ENCODE assay signal across 20 cellular contexts in the genomic region with DNA sequence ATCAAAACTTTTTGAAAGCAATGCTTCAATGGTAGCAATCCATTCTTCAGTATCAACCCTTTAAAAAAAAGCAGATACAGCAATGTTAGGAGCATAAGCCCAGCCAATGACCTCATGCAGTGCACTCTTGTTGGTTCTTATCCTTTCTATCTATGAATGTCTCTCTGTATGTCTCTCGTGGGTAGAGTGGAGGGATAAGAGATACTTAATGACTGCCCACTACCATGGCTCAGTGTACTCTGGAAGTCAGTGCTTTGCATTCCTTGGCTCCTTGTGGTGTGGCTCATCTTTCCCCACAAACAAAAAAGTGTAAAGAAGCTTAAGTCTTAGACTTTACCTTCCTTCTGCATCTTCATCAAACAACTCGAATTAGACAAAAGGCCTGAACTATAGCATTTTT. TPM values are rescaled to one million over a fixed set of nuclear protein-coding genes. Genes with fewer than 3 reads are reported as not detected.
DNase-seq lines count a peak whose midpoint lies in the region; ATAC-seq and TF ChIP-seq lines count a peak whose summit lies in the region.
"Had no signal": no experiment of that assay in that cellular context is flagged by ENCODE, and none has a peak within 500 bp of the region (broad histone marks: within the 10 kb centered on the region; RNA-seq: fewer than 3 reads in every experiment).

No MANE protein-coding gene starts in this region.

- in situ Hi-C loops in Panc1 (cut with HindIII; ENCODE audit: low pct_unique_long_range_greater_than_20kb, low sequenced_read_pairs): no loop called here

- no peaks in the 10 kb centered on the region for H3K27me3 Mint-ChIP-seq in activated CD8-positive, alpha-beta T cell treated with anti-CD3 and anti-CD28 coated beads for 36 hours
- no peaks in the 10 kb centered on the region for H3K27me3 Mint-ChIP-seq in activated CD8-positive, alpha-beta T cell treated with anti-CD3 and anti-CD28 coated beads, Interleukin-2, amount 10 ng/mL, durations not matched to agents 7 days and 5 days (ENCODE audit: low read depth)
- H3K27me3 Mint-ChIP-seq in chondrocyte (ENCODE audit: low read depth) (no peaks in the 10 kb centered on the region), neural crest cell (ENCODE audit: low read depth) (no peaks in the 10 kb centered on the region)

- POLR2A ChIA-PET in activated CD8-positive, alpha-beta T cell treated with anti-CD3 and anti-CD28 coated beads for 36 hours (lab: Charles Lee): no interaction called here
- POLR2A ChIA-PET in activated CD8-positive, alpha-beta T cell treated with anti-CD3 and anti-CD28 coated beads, Interleukin-2, amount 10 ng/mL, durations not matched to agents 7 days and 5 days (lab: Charles Lee): no interaction called here
- POLR2A ChIA-PET in Panc1 (lab: Charles Lee): no interaction called here

- no peak overlapping the region for H3K4me3 Mint-ChIP-seq in activated CD8-positive, alpha-beta T cell treated with anti-CD3 and anti-CD28 coated beads for 36 hours
- H3K4me3 Mint-ChIP-seq in activated CD8-positive, alpha-beta T cell treated with anti-CD3 and anti-CD28 coated beads, Interleukin-2, amount 10 ng/mL, durations not matched to agents 7 days and 5 days: no peak overlapping the region
- H3K4me3 Mint-ChIP-seq in chondrocyte (ENCODE audit: unreplicated experiment): no peak overlapping the region
- H3K4me3 Mint-ChIP-seq in neural crest cell: no peak overlapping the region
- H3K4me3 Mint-ChIP-seq: CD8-positive, alpha-beta memory T cell had no signal

- no peaks in the 10 kb centered on the region for H3K27me3 ChIP-seq in Panc1 (ENCODE audit: control insufficient read depth, insufficient read depth, low read length)
- no peaks in the 10 kb centered on the region for H3K27me3 ChIP-seq in tibial artery
- H3K27me3 ChIP-seq: BLaER1 treated with 17β-estradiol and CSF1 and Interleukin-3, amounts not matched to agents 10 nM and 100 nM had no signal

- TSS peak; percentile 32 for BruUV-seq in Panc1 (replicated peaks; lab: Mats Ljungman, UMichigan)

- peaks cover 44% of the 10 kb centered on the region for H3K36me3 Mint-ChIP-seq in activated CD8-positive, alpha-beta T cell treated with anti-CD3 and anti-CD28 coated beads for 36 hours (ENCODE audit: low read depth)
- peaks cover 51% of the 10 kb centered on the region for H3K36me3 Mint-ChIP-seq in activated CD8-positive, alpha-beta T cell treated with anti-CD3 and anti-CD28 coated beads, Interleukin-2, amount 10 ng/mL, durations not matched to agents 7 days and 5 days (ENCODE audit: low read depth)
- H3K36me3 Mint-ChIP-seq in chondrocyte (ENCODE audit: low read depth): peaks cover 41% of the 10 kb centered on the region
- H3K36me3 Mint-ChIP-seq in neural crest cell (ENCODE audit: low read depth): peaks cover 24% of the 10 kb centered on the region

- H3K27ac Mint-ChIP-seq in activated CD8-positive, alpha-beta T cell treated with anti-CD3 and anti-CD28 coated beads for 36 hours: peak overlapping the region; percentile 46
- no peak overlapping the region for H3K27ac Mint-ChIP-seq in activated CD8-positive, alpha-beta T cell treated with anti-CD3 and anti-CD28 coated beads, Interleukin-2, amount 10 ng/mL, durations not matched to agents 7 days and 5 days
- H3K27ac Mint-ChIP-seq in chondrocyte (ENCODE audit: unreplicated experiment) (peak overlapping the region; percentile 11), neural crest cell (ENCODE audit: unreplicated experiment) (peak overlapping the region; percentile 13)

- no peaks in the 10 kb centered on the region for H3K4me1 ChIP-seq in Panc1 (ENCODE audit: control insufficient read depth, insufficient read depth, low read length)
- no peaks in the 10 kb centered on the region for H3K4me1 ChIP-seq in tibial artery

- no peaks in the 10 kb centered on the region for H3K9me3 Mint-ChIP-seq in activated CD8-positive, alpha-beta T cell treated with anti-CD3 and anti-CD28 coated beads for 36 hours
- H3K9me3 Mint-ChIP-seq in activated CD8-positive, alpha-beta T cell treated with anti-CD3 and anti-CD28 coated beads, Interleukin-2, amount 10 ng/mL, durations not matched to agents 7 days and 5 days (ENCODE audit: insufficient read depth): no peaks in the 10 kb centered on the region
- H3K9me3 Mint-ChIP-seq in chondrocyte (ENCODE audit: low read depth): no peaks in the 10 kb centered on the region
- H3K9me3 Mint-ChIP-seq in neural crest cell: no peaks in the 10 kb centered on the region
- H3K9me3 Mint-ChIP-seq: CD8-positive, alpha-beta memory T cell had no signal

- H3K4me3 ChIP-seq in Panc1 (ENCODE audit: low read depth in 2 of 2, low read length in 2 of 2): no peak overlapping the region
- no peak overlapping the region for H3K4me3 ChIP-seq in tibial artery
- H3K4me3 ChIP-seq: BLaER1 treated with 17β-estradiol and CSF1 and Interleukin-3, amounts not matched to agents 10 nM and 100 nM; K562 had no signal

- H3K36me3 ChIP-seq in Panc1 (ENCODE audit: control insufficient read depth, insufficient read depth, low read length) (peaks cover 67% of the 10 kb centered on the region), tibial artery (peaks cover 81 to 98% (median 89%) of the 10 kb centered on the region in 3 donors)

- CTCF ChIA-PET in activated CD8-positive, alpha-beta T cell treated with anti-CD3 and anti-CD28 coated beads for 36 hours (lab: Charles Lee): no interaction called here
- CTCF ChIA-PET in activated CD8-positive, alpha-beta T cell treated with anti-CD3 and anti-CD28 coated beads, Interleukin-2, amount 10 ng/mL, durations not matched to agents 7 days and 5 days (lab: Charles Lee): no interaction called here
- CTCF ChIA-PET in Panc1 (lab: Charles Lee): no interaction called here

- ATAC-seq in activated CD8-positive, alpha-beta T cell treated with anti-CD3 and anti-CD28 coated beads for 36 hours: no peak
- no peak for ATAC-seq in activated CD8-positive, alpha-beta T cell treated with anti-CD3 and anti-CD28 coated beads, Interleukin-2, amount 10 ng/mL, durations not matched to agents 7 days and 5 days
- ATAC-seq in Panc1 (no peak), GM19455 (IDR thresholded peaks at IDR 0.05; ENCODE audit: unreplicated experiment) (no peak)
- ATAC-seq: K562 had no signal

- H3K9me3 ChIP-seq in Panc1 (ENCODE audit: control insufficient read depth, insufficient read depth, low read depth, low read length) (no peaks in the 10 kb centered on the region), tibial artery (no peaks in the 10 kb centered on the region)
- H3K9me3 ChIP-seq: BLaER1 treated with 17β-estradiol and CSF1 and Interleukin-3, amounts not matched to agents 10 nM and 100 nM had no signal

- H3K27ac ChIP-seq in Panc1 (ENCODE audit: low read length) (no peak overlapping the region), tibial artery (no peak overlapping the region)
- H3K27ac ChIP-seq: BLaER1 treated with 17β-estradiol and CSF1 and Interleukin-3, amounts not matched to agents 10 nM and 100 nM; RWPE1 had no signal

- DNase-seq in activated CD8-positive, alpha-beta T cell treated with anti-CD3 and anti-CD28 coated beads for 36 hours: no peak
- no peak for DNase-seq in activated CD8-positive, alpha-beta T cell treated with anti-CD3 and anti-CD28 coated beads, Interleukin-2, amount 10 ng/mL, durations not matched to agents 7 days and 5 days
- no peak for DNase-seq in Panc1 (ENCODE audit: low read depth, low spot score)
- no peak for DNase-seq in chondrocyte (ENCODE audit: low spot score)
- DNase-seq in neural crest cell (ENCODE audit: low read depth, low spot score): no peak
- no peak for DNase-seq in tibial artery
- no peak for DNase-seq in inferior parietal cortex (ENCODE audit: extremely low spot score)
- DNase-seq: 8988T; CD8-positive, alpha-beta memory T cell; DND-41; GF-D8; GOT3; NCI-H1930; NCI-H2171 treated with DMSO at 0.1 percent for 48 hours; NCI-H446 treated with DMSO at 0.1 percent for 48 hours; NCI-H748 treated with DMSO at 0.1 percent for 48 hours had no signal

- H3K4me1 Mint-ChIP-seq in activated CD8-positive, alpha-beta T cell treated with anti-CD3 and anti-CD28 coated beads for 36 hours (ENCODE audit: low read depth): peaks cover 9% of the 10 kb centered on the region
- H3K4me1 Mint-ChIP-seq in activated CD8-positive, alpha-beta T cell treated with anti-CD3 and anti-CD28 coated beads, Interleukin-2, amount 10 ng/mL, durations not matched to agents 7 days and 5 days (ENCODE audit: low read depth): peaks cover 19% of the 10 kb centered on the region
- H3K4me1 Mint-ChIP-seq in chondrocyte (ENCODE audit: low read depth): peaks cover 10% of the 10 kb centered on the region
- no peaks in the 10 kb centered on the region for H3K4me1 Mint-ChIP-seq in neural crest cell

- TF ChIP-seq CTCF in activated CD8-positive, alpha-beta T cell treated with anti-CD3 and anti-CD28 coated beads for 36 hours (IDR thresholded peaks at IDR 0.05): no peak
- TF ChIP-seq CTCF in Panc1 (IDR thresholded peaks at IDR 0.05) (no peak), chondrocyte (IDR thresholded peaks at IDR 0.05) (no peak), neural crest cell (conservative IDR thresholded peaks at IDR 0.05) (no peak), tibial artery (IDR thresholded peaks at IDR 0.05) (no peak)

- intact Hi-C loops in activated CD8-positive, alpha-beta T cell treated with anti-CD3 and anti-CD28 coated beads for 36 hours (cut with micrococcal nuclease): no loop called here
- intact Hi-C loops in Panc1 (cut with micrococcal nuclease; ENCODE audit: unreplicated experiment): no loop called here
- intact Hi-C loops in tibial artery (cut with DNase I; ENCODE audit: low total_unique reads): no loop called here

RNA-seq across cellular contexts. Expression of a gene that starts 50.3 kb away (rescaled TPM):
- not detected for total RNA-seq in activated CD8-positive, alpha-beta T cell treated with anti-CD3 and anti-CD28 coated beads for 36 hours
- total RNA-seq in activated CD8-positive, alpha-beta T cell treated with anti-CD3 and anti-CD28 coated beads, Interleukin-2, amount 10 ng/mL, durations not matched to agents 7 days and 5 days: not detected
- total RNA-seq in Panc1 (2021; ENCODE audit: unreplicated experiment) (0.26 TPM), chondrocyte (0.41 to 0.60 TPM (median 0.53 TPM) in 3 replicates), neural crest cell (23.7 and 24.1 TPM in 2 replicates)
- polyA plus RNA-seq in Panc1 (2012; ENCODE audit: insufficient read length): 0.08 TPM
- total RNA-seq: CD8-positive, alpha-beta memory T cell had no signal
- polyA plus RNA-seq: CD8-positive, alpha-beta memory T cell had no signal

Comparison
In these comparisons a context has a peak if more than half of its experiments do, and no peak if none do; other contexts are left out.
1. RNA of a gene that starts 50.3 kb away (total RNA-seq): 23.7 to 24.1 TPM in neural crest cell; 0.41 to 0.60 TPM in chondrocyte, 0.26 TPM in Panc1 (single experiment), not detected in activated CD8-positive, alpha-beta T cell treated with anti-CD3 and anti-CD28 coated beads for 36 hours and not detected in activated CD8-positive, alpha-beta T cell treated with anti-CD3 and anti-CD28 coated beads, Interleukin-2, amount 10 ng/mL, durations not matched to agents 7 days and 5 days; every median in the first group is over 10 times any median in the second.